1 cellular context compared by ENCODE assay signal in the genomic region with DNA sequence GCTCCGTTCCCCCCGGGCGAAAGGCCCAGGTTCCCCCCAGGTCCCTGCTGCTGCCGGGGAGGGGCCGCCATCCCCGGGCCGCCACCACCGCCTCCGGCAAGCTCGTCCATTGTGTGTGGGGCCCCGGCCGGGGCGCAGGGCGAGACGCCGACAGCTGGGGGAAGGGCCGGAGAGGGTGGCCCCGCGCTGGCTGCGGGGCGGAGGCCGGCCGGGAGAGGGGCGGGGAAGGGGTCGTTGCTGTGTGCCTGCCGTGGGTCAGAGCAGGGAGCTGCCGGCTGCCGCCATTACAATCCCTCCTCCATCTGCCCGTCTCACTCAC.
TF ChIP-seq lines count a peak whose summit lies in the region.

A gene with protein sequence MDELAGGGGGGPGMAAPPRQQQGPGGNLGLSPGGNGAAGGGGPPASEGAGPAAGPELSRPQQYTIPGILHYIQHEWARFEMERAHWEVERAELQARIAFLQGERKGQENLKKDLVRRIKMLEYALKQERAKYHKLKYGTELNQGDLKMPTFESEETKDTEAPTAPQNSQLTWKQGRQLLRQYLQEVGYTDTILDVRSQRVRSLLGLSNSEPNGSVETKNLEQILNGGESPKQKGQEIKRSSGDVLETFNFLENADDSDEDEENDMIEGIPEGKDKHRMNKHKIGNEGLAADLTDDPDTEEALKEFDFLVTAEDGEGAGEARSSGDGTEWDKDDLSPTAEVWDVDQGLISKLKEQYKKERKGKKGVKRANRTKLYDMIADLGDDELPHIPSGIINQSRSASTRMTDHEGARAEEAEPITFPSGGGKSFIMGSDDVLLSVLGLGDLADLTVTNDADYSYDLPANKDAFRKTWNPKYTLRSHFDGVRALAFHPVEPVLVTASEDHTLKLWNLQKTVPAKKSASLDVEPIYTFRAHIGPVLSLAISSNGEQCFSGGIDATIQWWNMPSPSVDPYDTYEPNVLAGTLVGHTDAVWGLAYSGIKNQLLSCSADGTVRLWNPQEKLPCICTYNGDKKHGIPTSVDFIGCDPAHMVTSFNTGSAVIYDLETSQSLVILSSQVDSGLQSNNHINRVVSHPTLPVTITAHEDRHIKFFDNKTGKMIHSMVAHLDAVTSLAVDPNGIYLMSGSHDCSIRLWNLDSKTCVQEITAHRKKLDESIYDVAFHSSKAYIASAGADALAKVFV (minus strand): TSS at position 304 of the 319 bp plus-strand sequence. CDS start 194 bp downstream, at position 110.

TF ChIP-seq in endothelial cell of umbilical vein, 7 proteins besides CTCF, POLR2A, EP300 and RAD21 (continued from another document):
- TF ChIP-seq JUN (IDR thresholded peaks at IDR 0.05; ENCODE audit: borderline replicate concordance, insufficient read depth, insufficient read length, low read depth), result no peak
- TF ChIP-seq, protein P1, sequence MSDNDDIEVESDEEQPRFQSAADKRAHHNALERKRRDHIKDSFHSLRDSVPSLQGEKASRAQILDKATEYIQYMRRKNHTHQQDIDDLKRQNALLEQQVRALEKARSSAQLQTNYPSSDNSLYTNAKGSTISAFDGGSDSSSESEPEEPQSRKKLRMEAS (IDR thresholded peaks at IDR 0.05; ENCODE audit: insufficient read depth, insufficient read length), result no peak
- TF ChIP-seq FOS (IDR thresholded peaks at IDR 0.05; ENCODE audit: borderline replicate concordance, insufficient read depth, low read length), result no peak
- no peak for TF ChIP-seq EZH2 (IDR thresholded peaks at IDR 0.05; ENCODE audit: borderline replicate concordance, low read depth, low read length, severe bottlenecking)
- no peak for TF ChIP-seq GATA2 (IDR thresholded peaks at IDR 0.05; ENCODE audit: insufficient read depth, insufficient read length, low read depth, low read length)
